In the genomic region with DNA sequence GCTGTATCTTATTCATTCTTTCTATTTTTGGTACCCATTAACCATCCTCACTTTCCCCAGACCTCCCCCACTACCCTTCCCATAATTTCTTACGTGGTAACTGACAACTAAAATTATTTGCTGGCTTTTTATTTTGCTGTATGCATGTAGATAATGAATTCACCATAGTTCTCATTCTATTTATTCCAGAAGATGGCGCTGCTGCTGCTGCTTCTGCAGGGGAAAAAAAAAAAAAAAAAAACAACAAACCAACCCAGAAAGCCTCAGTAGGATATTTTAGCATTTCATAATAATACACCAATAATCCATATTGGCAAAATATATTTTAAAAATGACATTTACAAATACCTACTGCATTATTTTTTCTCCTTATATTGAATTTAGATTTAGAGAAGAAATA, we compare ENCODE assay signal across 10 cellular contexts.
DNase-seq lines count a peak whose midpoint lies in the region; ATAC-seq and TF ChIP-seq lines count a peak whose summit lies in the region.
"Had no signal": no experiment of that assay in that cellular context is flagged by ENCODE, and none has a peak within 500 bp of the region (broad histone marks: within the 10 kb centered on the region; RNA-seq: fewer than 3 reads in every experiment).

No MANE protein-coding gene starts in this region.

- H3K27ac ChIP-seq in mammary epithelial cell (ENCODE audit: insufficient read depth, low read depth, low read length) (no peak overlapping the region), osteoblast (ENCODE audit: low read depth, low read length) (no peak overlapping the region)
- H3K27ac ChIP-seq: thyroid gland had no signal

- BruUV-seq in mammary epithelial cell (replicated peaks; lab: Mats Ljungman, UMichigan), result no TSS peak

- DNase-seq in NCI-H146 (lab: John Stamatoyannopoulos, UW) (peak; percentile 21), NCI-H146 treated with DMSO at 0.1 percent for 48 hours (lab: John Stamatoyannopoulos, UW; ENCODE audit: unreplicated experiment) (no peak), NAMALWA (ENCODE audit: low spot score) (peak; percentile 31), mammary epithelial cell (no peak), osteoblast (ENCODE audit: insufficient read length, low spot score, missing footprints) (no peak), HuH-7 (ENCODE audit: low spot score) (no peak)
- DNase-seq in activated CD4-positive, CD25-positive, alpha-beta regulatory T cell (lab: John Stamatoyannopoulos, UW), result no peak
- DNase-seq: activated CD4-positive, alpha-beta T cell treated with anti-CD3 and anti-CD28 coated beads for 4 hours; thyroid gland had no signal

- H3K4me3 ChIP-seq in mammary epithelial cell (replicated peaks in 1 of 3; ENCODE audit: insufficient read depth in 1 of 3, low read depth in 2 of 3, low read length in 3 of 3), result no peak overlapping the region
- no peak overlapping the region for H3K4me3 ChIP-seq in osteoblast (ENCODE audit: insufficient read depth, low read length)
- H3K4me3 ChIP-seq: thyroid gland had no signal

- in situ Hi-C loops in mammary epithelial cell (cut with MboI; ENCODE audit: low sequenced_read_pairs in 2 of 2), result no loop called here

- H3K79me2 ChIP-seq in mammary epithelial cell (ENCODE audit: insufficient read depth, low read length), result no peaks in the 10 kb centered on the region
- H3K79me2 ChIP-seq in osteoblast (ENCODE audit: insufficient read depth, low read length), result no peaks in the 10 kb centered on the region

- H3K27me3 ChIP-seq in mammary epithelial cell (ENCODE audit: insufficient read depth, low read length) (no peaks in the 10 kb centered on the region), osteoblast (ENCODE audit: insufficient read depth, low read length) (no peaks in the 10 kb centered on the region)
- H3K27me3 ChIP-seq: thyroid gland had no signal

- H3K9me3 ChIP-seq in mammary epithelial cell (replicated peaks; ENCODE audit: insufficient read depth, low read length) (no peaks in the 10 kb centered on the region), osteoblast (ENCODE audit: low read depth, low read length) (no peaks in the 10 kb centered on the region)
- H3K9me3 ChIP-seq: thyroid gland had no signal

- TF ChIP-seq CTCF in mammary epithelial cell (conservative IDR thresholded peaks at IDR 0.05 in 1 of 2, IDR thresholded peaks at IDR 0.05 in 1 of 2; ENCODE audit: extremely low read depth in 1 of 2, insufficient read depth in 1 of 2, low read depth in 1 of 2, low read length in 2 of 2) (peak; percentile 46 to 52), osteoblast (IDR thresholded peaks at IDR 0.05; ENCODE audit: extremely low read depth, low read depth, low read length) (peak; percentile 11)

- no peaks in the 10 kb centered on the region for H3K4me1 ChIP-seq in mammary epithelial cell (ENCODE audit: insufficient read depth, low read length)
- no peaks in the 10 kb centered on the region for H3K4me1 ChIP-seq in osteoblast (ENCODE audit: insufficient read depth, low read length)
- H3K4me1 ChIP-seq: thyroid gland had no signal

- intact Hi-C loops in mammary epithelial cell (cut with micrococcal nuclease), result loop anchor here (1.0 kb wide), 1 partner anchor 248 kb away; no protein-coding TSS in a partner anchor

- H2AFZ ChIP-seq in mammary epithelial cell (ENCODE audit: low read depth, low read length) (no peak overlapping the region), osteoblast (ENCODE audit: low read length) (no peak overlapping the region)

- no peaks in the 10 kb centered on the region for H3K36me3 ChIP-seq in mammary epithelial cell (ENCODE audit: insufficient read depth, low read length)
- H3K36me3 ChIP-seq in osteoblast (ENCODE audit: insufficient read depth, low read length), result no peaks in the 10 kb centered on the region
- H3K36me3 ChIP-seq: thyroid gland had no signal

- CTCF ChIA-PET in mammary epithelial cell (lab: Charles Lee; ENCODE audit: low non-redundant PET), result no interaction called here

- no peak overlapping the region for H3K4me2 ChIP-seq in mammary epithelial cell (ENCODE audit: insufficient read depth, low read depth, low read length)
- no peak overlapping the region for H3K4me2 ChIP-seq in osteoblast (ENCODE audit: insufficient read depth, low read length)

- dilution Hi-C loops in mammary epithelial cell (cut with HindIII; ENCODE audit: low sequenced_read_pairs), result no loop called here

- WGBS in mammary epithelial cell (ENCODE audit: low coverage, missing lambda C conversion rate), result 0% methylated on average over 2 of the region's 2 CpGs

- ATAC-seq in HG03439 (IDR thresholded peaks at IDR 0.05; ENCODE audit: unreplicated experiment), result no peak

- no peak overlapping the region for H3K9ac ChIP-seq in mammary epithelial cell (ENCODE audit: insufficient read depth, low read length)

- H4K20me1 ChIP-seq in mammary epithelial cell (ENCODE audit: insufficient read depth, low read length) (no peaks in the 10 kb centered on the region), osteoblast (ENCODE audit: insufficient read depth, low read length) (no peaks in the 10 kb centered on the region)

Comparison
In these comparisons a context has a peak if more than half of its experiments do, and no peak if none do; other contexts are left out.
1. DNase-seq: peak in NCI-H146 (single experiment) and NAMALWA (single experiment); none in NCI-H146 treated with DMSO at 0.1 percent for 48 hours (single experiment), mammary epithelial cell (single experiment), osteoblast (single experiment), activated CD4-positive, CD25-positive, alpha-beta regulatory T cell (0 of 4) and HuH-7 (single experiment).